12 cellular contexts compared by ENCODE assay signal in genomic region chr1:158003409-158003805, GRCh38. TPM values are rescaled to one million over a fixed set of nuclear protein-coding genes. Genes with fewer than 3 reads are reported as not detected.
DNase-seq lines count a peak whose midpoint lies in the region; ATAC-seq and TF ChIP-seq lines count a peak whose summit lies in the region.
"Had no signal": no experiment of that assay in that cellular context is flagged by ENCODE, and none has a peak within 500 bp of the region (broad histone marks: within the 10 kb centered on the region; RNA-seq: fewer than 3 reads in every experiment).

No MANE protein-coding gene starts in this region.

- 42% methylated on average over 5 of the region's 5 CpGs; no CpG with 5 or more reads in 1 of the 2 donors for WGBS in transverse colon (ENCODE audit: low coverage in 1 of 2), 2 donors

- H3K36me3 ChIP-seq in transverse colon = no peaks in the 10 kb centered on the region
- H3K36me3 ChIP-seq: prostate gland had no signal

- no peak for ATAC-seq in HG03521 (IDR thresholded peaks at IDR 0.05; ENCODE audit: unreplicated experiment)

- peak overlapping the region; percentile 95 for H3K27ac Mint-ChIP-seq in mesothelial cell of epicardium

- H3K4me3 ChIP-seq in transverse colon = no peak overlapping the region
- H3K4me3 ChIP-seq: prostate gland had no signal

- no peaks in the 10 kb centered on the region for H3K9me3 Mint-ChIP-seq in mesothelial cell of epicardium

- H3K4me3 Mint-ChIP-seq in mesothelial cell of epicardium = peak overlapping the region; percentile 27

- H3K4me1 Mint-ChIP-seq in mesothelial cell of epicardium = peaks cover 97% of the 10 kb centered on the region

- intact Hi-C loops in transverse colon (cut with DNase I; ENCODE audit: low total_unique reads) = no loop called here

- TF ChIP-seq EP300 in transverse colon (IDR thresholded peaks at IDR 0.05; ENCODE audit: low read depth) = no peak

- H3K36me3 Mint-ChIP-seq in mesothelial cell of epicardium = peaks cover 3% of the 10 kb centered on the region

- peaks cover 26 to 66% (median 32%) of the 10 kb centered on the region in 4 donors for H3K4me1 ChIP-seq in transverse colon
- H3K4me1 ChIP-seq: prostate gland had no signal

- no peaks in the 10 kb centered on the region for H3K27me3 ChIP-seq in transverse colon

- TF ChIP-seq CTCF in mesothelial cell of epicardium (IDR thresholded peaks at IDR 0.05; ENCODE audit: unreplicated experiment) (no peak), transverse colon (IDR thresholded peaks at IDR 0.05) (no peak)

- H3K9me3 ChIP-seq in transverse colon = no peaks in the 10 kb centered on the region
- H3K9me3 ChIP-seq: prostate gland had no signal

- no peak for TF ChIP-seq POLR2A in transverse colon (IDR thresholded peaks at IDR 0.05)

- peak overlapping the region; percentile 54 to 90 (median 60) for H3K27ac ChIP-seq in transverse colon

- DNase-seq in M059J (ENCODE audit: low read depth) (peak; percentile 84), dedifferentiated amniotic fluid mesenchymal stem cell (ENCODE audit: extremely low spot score) (peak; percentile 71), mesothelial cell of epicardium (ENCODE audit: low spot score in 2 of 2, unreplicated experiment in 2 of 2) (no peak), transverse colon (no peak), NCI-H524 treated with DMSO at 0.1 percent for 48 hours (lab: John Stamatoyannopoulos, UW) (no peak), NCI-H2081 (lab: John Stamatoyannopoulos, UW) (no peak), epidermal melanocyte (ENCODE audit: insufficient read length, low spot score) (no peak)
- DNase-seq: cerebellar nuclear complex, DMS79 had no signal

- in situ Hi-C loops in transverse colon (cut with MboI; ENCODE audit: low pct_ligation_motif_present in 1 of 4, low pct_unique_long_range_greater_than_20kb in 1 of 4, low sequenced_read_pairs in 3 of 4) = no loop called here

- H3K27me3 Mint-ChIP-seq in mesothelial cell of epicardium (ENCODE audit: low read depth) = no peaks in the 10 kb centered on the region

RNA-seq across cellular contexts. Expression of gene KIRREL1, which starts 10.0 kb away (rescaled TPM):
- 58.6 and 103 TPM in 2 replicates for total RNA-seq in M059J (2014; rRNA removed; shearing (Covaris generic))
- 178 to 189 TPM (median 180 TPM) in 3 replicates for total RNA-seq in mesothelial cell of epicardium
- total RNA-seq in transverse colon = 10 to 100 TPM in 2 of 4 donors, 1 to 10 TPM in 2; 8.2 to 18.3 (median 12.6) TPM
- total RNA-seq: T-helper 2 cell treated with Interferon-gamma antibody and Interleukin-4, amounts not matched to agents 100 ng/mL and 5 ng/mL, for 36 hours had no signal

Comparison
In these comparisons a context has a peak if more than half of its experiments do, and no peak if none do; other contexts are left out.
1. DNase-seq: peak in M059J (single experiment) and dedifferentiated amniotic fluid mesenchymal stem cell (single experiment); none in mesothelial cell of epicardium (0 of 2), transverse colon (single experiment), NCI-H524 treated with DMSO at 0.1 percent for 48 hours (single experiment), NCI-H2081 (0 of 2) and epidermal melanocyte (single experiment).